8 cellular contexts compared by ENCODE assay signal in the genomic region with DNA sequence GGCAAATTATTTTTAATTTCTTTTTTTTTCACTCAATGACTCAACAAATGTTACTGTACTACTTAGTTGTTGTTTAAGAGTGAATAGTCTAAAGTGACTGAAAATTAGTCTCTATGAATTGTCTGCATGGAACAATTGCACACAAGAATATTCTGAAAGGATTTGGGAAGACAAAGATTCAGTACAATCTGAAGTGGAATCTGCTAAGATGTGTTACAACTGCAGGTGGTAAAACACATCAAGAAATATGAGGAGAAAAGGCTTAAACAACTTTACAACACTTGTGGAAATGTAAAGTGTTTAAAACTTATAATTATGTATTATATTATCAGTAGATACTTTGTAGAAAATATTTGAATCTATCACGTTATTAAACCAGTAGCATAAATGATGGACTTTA.
"Had no signal": no experiment of that assay in that cellular context is flagged by ENCODE, and none has a peak within 500 bp of the region (broad histone marks: within the 10 kb centered on the region; RNA-seq: fewer than 3 reads in every experiment).

No MANE protein-coding gene starts in this region.

- FAIRE-seq: G401.6, GM12878, GM12891, GM12892, GM18507, GM19239 had no signal

- ATAC-seq: GM12878 had no signal

- H3K4me3 ChIP-seq: GM12878 had no signal

- DNase-seq: GDM1, GF-D8 had no signal
